ENCODE assay signal across 1 cellular context in the genomic region with DNA sequence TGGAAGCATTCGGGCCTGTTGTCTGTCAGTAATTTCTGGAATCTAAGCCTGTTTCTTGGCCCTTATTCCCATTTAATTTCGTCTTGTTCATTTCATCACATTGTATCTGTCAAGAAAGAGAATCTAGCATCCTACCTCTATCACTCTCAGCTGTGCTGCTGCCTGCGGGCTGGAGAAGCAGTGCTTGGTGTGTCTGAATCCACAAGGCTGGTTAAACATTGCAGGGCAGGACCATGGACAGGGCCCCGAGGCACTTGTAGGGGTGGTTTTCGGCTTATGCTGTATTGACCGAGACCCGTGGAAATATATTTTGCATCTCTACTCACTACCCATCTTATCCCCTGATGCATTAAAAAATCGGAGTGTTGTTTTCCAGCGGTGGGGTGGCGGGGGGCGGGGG.
A peak's percentile ranks its signal among the peaks of the same experiment; 100 is the strongest.
TF ChIP-seq lines count a peak whose summit lies in the region.

No MANE protein-coding gene starts in this region.

TF ChIP-seq in HepG2, 621 proteins besides CTCF, POLR2A, EP300 and RAD21 (continued from another document):
- TF ChIP-seq, protein P1, sequence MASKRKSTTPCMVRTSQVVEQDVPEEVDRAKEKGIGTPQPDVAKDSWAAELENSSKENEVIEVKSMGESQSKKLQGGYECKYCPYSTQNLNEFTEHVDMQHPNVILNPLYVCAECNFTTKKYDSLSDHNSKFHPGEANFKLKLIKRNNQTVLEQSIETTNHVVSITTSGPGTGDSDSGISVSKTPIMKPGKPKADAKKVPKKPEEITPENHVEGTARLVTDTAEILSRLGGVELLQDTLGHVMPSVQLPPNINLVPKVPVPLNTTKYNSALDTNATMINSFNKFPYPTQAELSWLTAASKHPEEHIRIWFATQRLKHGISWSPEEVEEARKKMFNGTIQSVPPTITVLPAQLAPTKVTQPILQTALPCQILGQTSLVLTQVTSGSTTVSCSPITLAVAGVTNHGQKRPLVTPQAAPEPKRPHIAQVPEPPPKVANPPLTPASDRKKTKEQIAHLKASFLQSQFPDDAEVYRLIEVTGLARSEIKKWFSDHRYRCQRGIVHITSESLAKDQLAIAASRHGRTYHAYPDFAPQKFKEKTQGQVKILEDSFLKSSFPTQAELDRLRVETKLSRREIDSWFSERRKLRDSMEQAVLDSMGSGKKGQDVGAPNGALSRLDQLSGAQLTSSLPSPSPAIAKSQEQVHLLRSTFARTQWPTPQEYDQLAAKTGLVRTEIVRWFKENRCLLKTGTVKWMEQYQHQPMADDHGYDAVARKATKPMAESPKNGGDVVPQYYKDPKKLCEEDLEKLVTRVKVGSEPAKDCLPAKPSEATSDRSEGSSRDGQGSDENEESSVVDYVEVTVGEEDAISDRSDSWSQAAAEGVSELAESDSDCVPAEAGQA (IDR thresholded peaks at IDR 0.05; ENCODE audit: low read depth): no peak
- TF ChIP-seq, protein P1 (CRISPR knock-in tag; IDR thresholded peaks at IDR 0.05; ENCODE audit: borderline replicate concordance): peak; percentile 77; the same call in 1 of the 2 replicates
- TF ChIP-seq ZNF781 (CRISPR knock-in tag; IDR thresholded peaks at IDR 0.05; ENCODE audit: borderline replicate concordance, not compliant biosample characterization) (peak; percentile 31), TARDBP (CRISPR knock-in tag; IDR thresholded peaks at IDR 0.05) (no peak), DR1 (CRISPR knock-in tag; IDR thresholded peaks at IDR 0.05) (no peak), BORCS8-MEF2B (CRISPR knock-in tag; IDR thresholded peaks at IDR 0.05) (peak; percentile 74; the same call in 1 of the 2 replicates), REL (CRISPR knock-in tag; conservative IDR thresholded peaks at IDR 0.05) (no peak), ZMYM4 (CRISPR knock-in tag; IDR thresholded peaks at IDR 0.05) (no peak), ARNT2 (CRISPR knock-in tag; IDR thresholded peaks at IDR 0.05; ENCODE audit: low read depth) (no peak), ZNF446 (CRISPR knock-in tag; IDR thresholded peaks at IDR 0.05) (no peak), CCDC6 (CRISPR knock-in tag; IDR thresholded peaks at IDR 0.05) (peak; percentile 38; the same call in 1 of the 2 replicates), ZNF709 (CRISPR knock-in tag; IDR thresholded peaks at IDR 0.05) (0 out of 2 replicates have a peak, but pooled peaks have one; percentile 34), CEBPG (CRISPR knock-in tag; IDR thresholded peaks at IDR 0.05) (no peak), ZNF264 (CRISPR knock-in tag; IDR thresholded peaks at IDR 0.05) (peak; percentile 74), ZFP90 (CRISPR knock-in tag; IDR thresholded peaks at IDR 0.05; ENCODE audit: borderline replicate concordance) (0 out of 2 replicates have a peak, but pooled peaks have one; percentile 24), ZNF430 (CRISPR knock-in tag; IDR thresholded peaks at IDR 0.05) (peak; percentile 78; the same call in 1 of the 2 replicates), DMAP1 (CRISPR knock-in tag; IDR thresholded peaks at IDR 0.05) (no peak), JUNB (CRISPR knock-in tag; IDR thresholded peaks at IDR 0.05; ENCODE audit: borderline replicate concordance) (no peak), NFATC3 (CRISPR knock-in tag; IDR thresholded peaks at IDR 0.05) (no peak), HDAC1 (CRISPR knock-in tag; IDR thresholded peaks at IDR 0.05) (no peak), ZNF333 (CRISPR knock-in tag; IDR thresholded peaks at IDR 0.05; ENCODE audit: borderline replicate concordance) (no peak), MYNN (CRISPR knock-in tag; IDR thresholded peaks at IDR 0.05; ENCODE audit: low read depth) (0 out of 2 replicates have a peak, but pooled peaks have one; percentile 47)
- TF ChIP-seq, protein P2, sequence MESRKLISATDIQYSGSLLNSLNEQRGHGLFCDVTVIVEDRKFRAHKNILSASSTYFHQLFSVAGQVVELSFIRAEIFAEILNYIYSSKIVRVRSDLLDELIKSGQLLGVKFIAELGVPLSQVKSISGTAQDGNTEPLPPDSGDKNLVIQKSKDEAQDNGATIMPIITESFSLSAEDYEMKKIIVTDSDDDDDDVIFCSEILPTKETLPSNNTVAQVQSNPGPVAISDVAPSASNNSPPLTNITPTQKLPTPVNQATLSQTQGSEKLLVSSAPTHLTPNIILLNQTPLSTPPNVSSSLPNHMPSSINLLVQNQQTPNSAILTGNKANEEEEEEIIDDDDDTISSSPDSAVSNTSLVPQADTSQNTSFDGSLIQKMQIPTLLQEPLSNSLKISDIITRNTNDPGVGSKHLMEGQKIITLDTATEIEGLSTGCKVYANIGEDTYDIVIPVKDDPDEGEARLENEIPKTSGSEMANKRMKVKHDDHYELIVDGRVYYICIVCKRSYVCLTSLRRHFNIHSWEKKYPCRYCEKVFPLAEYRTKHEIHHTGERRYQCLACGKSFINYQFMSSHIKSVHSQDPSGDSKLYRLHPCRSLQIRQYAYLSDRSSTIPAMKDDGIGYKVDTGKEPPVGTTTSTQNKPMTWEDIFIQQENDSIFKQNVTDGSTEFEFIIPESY (CRISPR knock-in tag; IDR thresholded peaks at IDR 0.05): no peak
- TF ChIP-seq, protein P3, sequence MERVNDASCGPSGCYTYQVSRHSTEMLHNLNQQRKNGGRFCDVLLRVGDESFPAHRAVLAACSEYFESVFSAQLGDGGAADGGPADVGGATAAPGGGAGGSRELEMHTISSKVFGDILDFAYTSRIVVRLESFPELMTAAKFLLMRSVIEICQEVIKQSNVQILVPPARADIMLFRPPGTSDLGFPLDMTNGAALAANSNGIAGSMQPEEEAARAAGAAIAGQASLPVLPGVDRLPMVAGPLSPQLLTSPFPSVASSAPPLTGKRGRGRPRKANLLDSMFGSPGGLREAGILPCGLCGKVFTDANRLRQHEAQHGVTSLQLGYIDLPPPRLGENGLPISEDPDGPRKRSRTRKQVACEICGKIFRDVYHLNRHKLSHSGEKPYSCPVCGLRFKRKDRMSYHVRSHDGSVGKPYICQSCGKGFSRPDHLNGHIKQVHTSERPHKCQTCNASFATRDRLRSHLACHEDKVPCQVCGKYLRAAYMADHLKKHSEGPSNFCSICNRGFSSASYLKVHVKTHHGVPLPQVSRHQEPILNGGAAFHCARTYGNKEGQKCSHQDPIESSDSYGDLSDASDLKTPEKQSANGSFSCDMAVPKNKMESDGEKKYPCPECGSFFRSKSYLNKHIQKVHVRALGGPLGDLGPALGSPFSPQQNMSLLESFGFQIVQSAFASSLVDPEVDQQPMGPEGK (CRISPR knock-in tag; IDR thresholded peaks at IDR 0.05): peak; percentile 54; the same call in 1 of the 2 replicates
- TF ChIP-seq, protein P4, sequence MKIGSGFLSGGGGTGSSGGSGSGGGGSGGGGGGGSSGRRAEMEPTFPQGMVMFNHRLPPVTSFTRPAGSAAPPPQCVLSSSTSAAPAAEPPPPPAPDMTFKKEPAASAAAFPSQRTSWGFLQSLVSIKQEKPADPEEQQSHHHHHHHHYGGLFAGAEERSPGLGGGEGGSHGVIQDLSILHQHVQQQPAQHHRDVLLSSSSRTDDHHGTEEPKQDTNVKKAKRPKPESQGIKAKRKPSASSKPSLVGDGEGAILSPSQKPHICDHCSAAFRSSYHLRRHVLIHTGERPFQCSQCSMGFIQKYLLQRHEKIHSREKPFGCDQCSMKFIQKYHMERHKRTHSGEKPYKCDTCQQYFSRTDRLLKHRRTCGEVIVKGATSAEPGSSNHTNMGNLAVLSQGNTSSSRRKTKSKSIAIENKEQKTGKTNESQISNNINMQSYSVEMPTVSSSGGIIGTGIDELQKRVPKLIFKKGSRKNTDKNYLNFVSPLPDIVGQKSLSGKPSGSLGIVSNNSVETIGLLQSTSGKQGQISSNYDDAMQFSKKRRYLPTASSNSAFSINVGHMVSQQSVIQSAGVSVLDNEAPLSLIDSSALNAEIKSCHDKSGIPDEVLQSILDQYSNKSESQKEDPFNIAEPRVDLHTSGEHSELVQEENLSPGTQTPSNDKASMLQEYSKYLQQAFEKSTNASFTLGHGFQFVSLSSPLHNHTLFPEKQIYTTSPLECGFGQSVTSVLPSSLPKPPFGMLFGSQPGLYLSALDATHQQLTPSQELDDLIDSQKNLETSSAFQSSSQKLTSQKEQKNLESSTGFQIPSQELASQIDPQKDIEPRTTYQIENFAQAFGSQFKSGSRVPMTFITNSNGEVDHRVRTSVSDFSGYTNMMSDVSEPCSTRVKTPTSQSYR (CRISPR knock-in tag; IDR thresholded peaks at IDR 0.05; ENCODE audit: borderline replicate concordance): peak; percentile 23; the same call in 1 of the 2 replicates
- TF ChIP-seq, protein P5, sequence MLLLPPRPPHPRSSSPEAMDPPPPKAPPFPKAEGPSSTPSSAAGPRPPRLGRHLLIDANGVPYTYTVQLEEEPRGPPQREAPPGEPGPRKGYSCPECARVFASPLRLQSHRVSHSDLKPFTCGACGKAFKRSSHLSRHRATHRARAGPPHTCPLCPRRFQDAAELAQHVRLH (CRISPR knock-in tag; IDR thresholded peaks at IDR 0.05; ENCODE audit: borderline replicate concordance, low read depth): peak; percentile 91
- TF ChIP-seq, protein P6, sequence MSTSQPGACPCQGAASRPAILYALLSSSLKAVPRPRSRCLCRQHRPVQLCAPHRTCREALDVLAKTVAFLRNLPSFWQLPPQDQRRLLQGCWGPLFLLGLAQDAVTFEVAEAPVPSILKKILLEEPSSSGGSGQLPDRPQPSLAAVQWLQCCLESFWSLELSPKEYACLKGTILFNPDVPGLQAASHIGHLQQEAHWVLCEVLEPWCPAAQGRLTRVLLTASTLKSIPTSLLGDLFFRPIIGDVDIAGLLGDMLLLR (CRISPR knock-in tag; IDR thresholded peaks at IDR 0.05): no peak
- TF ChIP-seq, protein P7, sequence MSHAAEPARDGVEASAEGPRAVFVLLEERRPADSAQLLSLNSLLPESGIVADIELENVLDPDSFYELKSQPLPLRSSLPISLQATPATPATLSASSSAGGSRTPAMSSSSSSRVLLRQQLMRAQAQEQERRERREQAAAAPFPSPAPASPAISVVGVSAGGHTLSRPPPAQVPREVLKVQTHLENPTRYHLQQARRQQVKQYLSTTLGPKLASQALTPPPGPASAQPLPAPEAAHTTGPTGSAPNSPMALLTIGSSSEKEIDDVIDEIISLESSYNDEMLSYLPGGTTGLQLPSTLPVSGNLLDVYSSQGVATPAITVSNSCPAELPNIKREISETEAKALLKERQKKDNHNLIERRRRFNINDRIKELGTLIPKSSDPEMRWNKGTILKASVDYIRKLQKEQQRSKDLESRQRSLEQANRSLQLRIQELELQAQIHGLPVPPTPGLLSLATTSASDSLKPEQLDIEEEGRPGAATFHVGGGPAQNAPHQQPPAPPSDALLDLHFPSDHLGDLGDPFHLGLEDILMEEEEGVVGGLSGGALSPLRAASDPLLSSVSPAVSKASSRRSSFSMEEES (CRISPR knock-in tag; IDR thresholded peaks at IDR 0.05): peak; percentile 79
- TF ChIP-seq, protein P8, sequence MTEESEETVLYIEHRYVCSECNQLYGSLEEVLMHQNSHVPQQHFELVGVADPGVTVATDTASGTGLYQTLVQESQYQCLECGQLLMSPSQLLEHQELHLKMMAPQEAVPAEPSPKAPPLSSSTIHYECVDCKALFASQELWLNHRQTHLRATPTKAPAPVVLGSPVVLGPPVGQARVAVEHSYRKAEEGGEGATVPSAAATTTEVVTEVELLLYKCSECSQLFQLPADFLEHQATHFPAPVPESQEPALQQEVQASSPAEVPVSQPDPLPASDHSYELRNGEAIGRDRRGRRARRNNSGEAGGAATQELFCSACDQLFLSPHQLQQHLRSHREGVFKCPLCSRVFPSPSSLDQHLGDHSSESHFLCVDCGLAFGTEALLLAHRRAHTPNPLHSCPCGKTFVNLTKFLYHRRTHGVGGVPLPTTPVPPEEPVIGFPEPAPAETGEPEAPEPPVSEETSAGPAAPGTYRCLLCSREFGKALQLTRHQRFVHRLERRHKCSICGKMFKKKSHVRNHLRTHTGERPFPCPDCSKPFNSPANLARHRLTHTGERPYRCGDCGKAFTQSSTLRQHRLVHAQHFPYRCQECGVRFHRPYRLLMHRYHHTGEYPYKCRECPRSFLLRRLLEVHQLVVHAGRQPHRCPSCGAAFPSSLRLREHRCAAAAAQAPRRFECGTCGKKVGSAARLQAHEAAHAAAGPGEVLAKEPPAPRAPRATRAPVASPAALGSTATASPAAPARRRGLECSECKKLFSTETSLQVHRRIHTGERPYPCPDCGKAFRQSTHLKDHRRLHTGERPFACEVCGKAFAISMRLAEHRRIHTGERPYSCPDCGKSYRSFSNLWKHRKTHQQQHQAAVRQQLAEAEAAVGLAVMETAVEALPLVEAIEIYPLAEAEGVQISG (CRISPR knock-in tag; IDR thresholded peaks at IDR 0.05): peak; percentile 62
